Comparison of ENCODE assay signal across 16 cellular contexts in the genomic region with DNA sequence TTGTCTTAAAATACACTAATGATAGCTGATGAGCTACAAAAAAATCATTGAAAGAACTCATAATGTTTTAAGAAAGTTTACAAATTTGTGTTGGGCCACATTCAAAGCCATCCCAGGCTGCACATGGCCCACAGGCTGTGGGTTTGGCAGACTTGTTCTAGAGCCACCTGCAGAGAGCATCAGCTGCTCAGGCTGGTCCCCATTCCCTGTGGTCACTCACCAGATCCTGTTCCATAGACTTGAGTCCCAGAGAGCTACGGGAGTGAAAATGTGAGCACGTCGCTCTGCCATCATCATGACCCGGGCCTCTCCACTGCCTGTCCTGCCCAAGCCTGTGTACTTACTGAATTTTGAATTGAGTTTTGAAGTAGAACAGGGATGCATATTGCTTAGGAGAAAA. TPM values are rescaled to one million over a fixed set of nuclear protein-coding genes. Genes with fewer than 3 reads are reported as not detected.
A peak's percentile ranks its signal among the peaks of the same experiment; 100 is the strongest.
DNase-seq lines count a peak whose midpoint lies in the region; ATAC-seq and TF ChIP-seq lines count a peak whose summit lies in the region.
"Had no signal": no experiment of that assay in that cellular context is flagged by ENCODE, and none has a peak within 500 bp of the region (broad histone marks: within the 10 kb centered on the region; RNA-seq: fewer than 3 reads in every experiment).

No MANE protein-coding gene starts in this region.

- no peak for ATAC-seq in left ventricle myocardium superior
- no peak for ATAC-seq in left cardiac atrium
- ATAC-seq in effector memory CD8-positive, alpha-beta T cell (replicated peaks) = no peak
- no peak for ATAC-seq in HG03139 (IDR thresholded peaks at IDR 0.05; ENCODE audit: unreplicated experiment)
- ATAC-seq: CD8-positive, alpha-beta T cell; HCT116 had no signal

- intact Hi-C loops in left ventricle myocardium superior (cut with micrococcal nuclease) (no loop called here), left cardiac atrium (cut with DNase I) (no loop called here)

- H3K4me1 Mint-ChIP-seq in effector memory CD8-positive, alpha-beta T cell (ENCODE audit: low read depth in 2 of 2) = peaks cover 2 to 5% of the 10 kb centered on the region in 2 donors
- peaks cover 14% of the 10 kb centered on the region for H3K4me1 Mint-ChIP-seq in neural crest cell
- H3K4me1 Mint-ChIP-seq: B cell, IgD-negative memory B cell had no signal

- peak overlapping the region; percentile 15 to 77 for H3K27ac Mint-ChIP-seq in effector memory CD8-positive, alpha-beta T cell
- H3K27ac Mint-ChIP-seq in neural crest cell (ENCODE audit: unreplicated experiment) = peak overlapping the region; percentile 67
- H3K27ac Mint-ChIP-seq: B cell; CD8-positive, alpha-beta T cell; HFFc6; IgD-negative memory B cell had no signal

- peaks cover 12% of the 10 kb centered on the region for H3K36me3 Mint-ChIP-seq in effector memory CD8-positive, alpha-beta T cell (ENCODE audit: insufficient read depth)
- peaks cover 18% of the 10 kb centered on the region for H3K36me3 Mint-ChIP-seq in neural crest cell (ENCODE audit: low read depth)

- DNase-seq in left ventricle myocardium superior = peak; percentile 0
- no peak for DNase-seq in left cardiac atrium
- DNase-seq in effector memory CD8-positive, alpha-beta T cell = no peak
- no peak for DNase-seq in neural crest cell (ENCODE audit: low read depth, low spot score)
- DNase-seq in activated naive CD4-positive, alpha-beta T cell (lab: John Stamatoyannopoulos, UW) = no peak
- no peak for DNase-seq in globus pallidus (ENCODE audit: low spot score)
- DNase-seq: Calu3; CD8-positive, alpha-beta T cell; DMS79 treated with DMSO at 0.1 percent for 48 hours; GOT3; H7; HFFc6 had no signal

- peaks cover 0 to 8% of the 10 kb centered on the region in 2 donors for H3K9me3 Mint-ChIP-seq in effector memory CD8-positive, alpha-beta T cell
- H3K9me3 Mint-ChIP-seq in neural crest cell = peaks cover 3% of the 10 kb centered on the region

- no peak overlapping the region for H3K4me3 Mint-ChIP-seq in effector memory CD8-positive, alpha-beta T cell
- no peak overlapping the region for H3K4me3 Mint-ChIP-seq in neural crest cell
- H3K4me3 Mint-ChIP-seq: B cell; CD8-positive, alpha-beta T cell; HFFc6 had no signal

- TF ChIP-seq CTCF in neural crest cell (conservative IDR thresholded peaks at IDR 0.05) = no peak

- H3K27me3 Mint-ChIP-seq in effector memory CD8-positive, alpha-beta T cell = no peaks in the 10 kb centered on the region
- H3K27me3 Mint-ChIP-seq in neural crest cell (ENCODE audit: low read depth) = no peaks in the 10 kb centered on the region
- H3K27me3 Mint-ChIP-seq: B cell, IgD-negative memory B cell had no signal

RNA-seq across cellular contexts. Expression of a gene that starts 6.9 kb away (rescaled TPM):
- total RNA-seq in left ventricle myocardium superior (10.6 TPM), left cardiac atrium (1 to 10 TPM; 6.4 to 6.6 TPM), neural crest cell (23.6 and 27.7 TPM in 2 replicates)

RNA-seq across cellular contexts. Expression of a gene that starts 7.0 kb away (rescaled TPM):
- total RNA-seq in left ventricle myocardium superior (11.4 TPM), left cardiac atrium (10 to 100 TPM; 18.0 to 23.0 TPM), neural crest cell (31.8 and 32.8 TPM in 2 replicates)

RNA-seq across cellular contexts. Expression of a gene that starts 33.5 kb away (rescaled TPM):
- total RNA-seq in left ventricle myocardium superior (25.7 TPM), left cardiac atrium (10 to 100 TPM; 43.4 to 48.4 TPM), neural crest cell (29.6 and 31.9 TPM in 2 replicates)

RNA-seq across cellular contexts. Expression of a gene that starts 57.3 kb away (rescaled TPM):
- total RNA-seq in left ventricle myocardium superior (not detected), left cardiac atrium (not detected), neural crest cell (1.3 and 1.7 TPM in 2 replicates)
- total RNA-seq: B cell; CD8-positive, alpha-beta T cell; HFFc6 had no signal
